Comparison of ENCODE assay signal across 9 cellular contexts in the genomic region with DNA sequence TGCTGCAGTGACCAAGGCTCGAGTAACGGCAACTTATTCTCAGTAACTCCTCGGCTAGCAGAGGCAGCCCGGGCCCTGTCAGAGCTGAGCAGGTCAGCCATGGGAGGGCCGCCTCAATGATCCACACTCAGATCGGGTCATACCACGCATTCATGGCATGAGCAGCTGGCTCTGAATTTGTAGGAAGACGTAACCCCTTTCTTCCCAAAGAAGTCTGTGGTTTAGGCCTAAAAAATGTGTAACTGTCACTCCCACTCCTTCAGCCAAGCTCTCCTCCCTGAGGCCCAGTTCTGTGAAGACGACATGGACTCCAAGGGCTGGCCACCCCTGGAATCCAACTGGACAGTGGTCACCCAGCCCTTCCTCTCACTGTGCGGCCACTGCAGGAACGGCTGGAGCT. TPM values are rescaled to one million over a fixed set of nuclear protein-coding genes. Genes with fewer than 3 reads are reported as not detected.
DNase-seq lines count a peak whose midpoint lies in the region; ATAC-seq and TF ChIP-seq lines count a peak whose summit lies in the region.
"Had no signal": no experiment of that assay in that cellular context is flagged by ENCODE, and none has a peak within 500 bp of the region (broad histone marks: within the 10 kb centered on the region; RNA-seq: fewer than 3 reads in every experiment).

No MANE protein-coding gene starts in this region.

- H3K4me1 ChIP-seq in adrenal gland (replicated peaks in 1 of 2): peaks cover 48 to 77% of the 10 kb centered on the region in 2 donors
- peaks cover 75% of the 10 kb centered on the region for H3K4me1 ChIP-seq in left ventricle myocardium inferior
- peaks cover 0 to 73% (median 67%) of the 10 kb centered on the region in 4 donors for H3K4me1 ChIP-seq in sigmoid colon

- peaks cover 16% of the 10 kb centered on the region for H3K4me1 Mint-ChIP-seq in stimulated activated naive CD8-positive, alpha-beta T cell treated with anti-CD3 and anti-CD28 coated beads, Interleukin-15, amount 100 ng/mL, for 72 hours

- DNase-seq in COLO829 (ENCODE audit: low spot score): peak; percentile 8
- DNase-seq in adrenal gland: peak in 1 of 7 donors; percentile 74
- no peak for DNase-seq in left ventricle myocardium inferior
- DNase-seq in sigmoid colon: no peak
- no peak for DNase-seq in GOT3 (lab: John Stamatoyannopoulos, UW)
- no peak for DNase-seq in DMS79 (lab: John Stamatoyannopoulos, UW)
- no peak for DNase-seq in stimulated activated naive CD8-positive, alpha-beta T cell treated with anti-CD3 and anti-CD28 coated beads, Interleukin-15, amount 100 ng/mL, for 72 hours
- DNase-seq: activated CD8-positive, alpha-beta memory T cell treated with anti-CD3 and anti-CD28 coated beads for 24 hours had no signal

- H3K9me3 Mint-ChIP-seq in stimulated activated naive CD8-positive, alpha-beta T cell treated with anti-CD3 and anti-CD28 coated beads, Interleukin-15, amount 100 ng/mL, for 72 hours: no peaks in the 10 kb centered on the region

- no peak overlapping the region for H3K4me3 ChIP-seq in adrenal gland
- peak overlapping the region; percentile 63 for H3K4me3 ChIP-seq in left ventricle myocardium inferior
- H3K4me3 ChIP-seq in sigmoid colon: no peak overlapping the region

- no peak for TF ChIP-seq EP300 in sigmoid colon (IDR thresholded peaks at IDR 0.05)

- TF ChIP-seq POLR2A in adrenal gland (IDR thresholded peaks at IDR 0.05): no peak
- TF ChIP-seq POLR2A in sigmoid colon (IDR thresholded peaks at IDR 0.05): no peak

- H3K36me3 ChIP-seq in adrenal gland (replicated peaks in 1 of 2) (peaks cover 0 to 8% of the 10 kb centered on the region in 2 donors), left ventricle myocardium inferior (peaks cover 13% of the 10 kb centered on the region), sigmoid colon (peaks cover 0 to 14% (median 3%) of the 10 kb centered on the region in 4 donors)

- TF ChIP-seq CTCF in adrenal gland (IDR thresholded peaks at IDR 0.05): no peak
- TF ChIP-seq CTCF in left ventricle myocardium inferior (IDR thresholded peaks at IDR 0.05; ENCODE audit: borderline replicate concordance): no peak
- TF ChIP-seq CTCF in sigmoid colon (IDR thresholded peaks at IDR 0.05): no peak

- WGBS in adrenal gland, 4 donors: 50 to 67% (median 58%) methylated on average over 1 to 11 of the region's 11 CpGs
- 80 to 84% methylated on average over 11 of the region's 11 CpGs for whole genome bisulfite sequencing in sigmoid colon, 2 donors

- H3K27me3 Mint-ChIP-seq in stimulated activated naive CD8-positive, alpha-beta T cell treated with anti-CD3 and anti-CD28 coated beads, Interleukin-15, amount 100 ng/mL, for 72 hours: no peaks in the 10 kb centered on the region

- ATAC-seq in HG03108 (IDR thresholded peaks at IDR 0.05; ENCODE audit: unreplicated experiment): no peak
- no peak for ATAC-seq in stimulated activated naive CD8-positive, alpha-beta T cell treated with anti-CD3 and anti-CD28 coated beads, Interleukin-15, amount 100 ng/mL, for 72 hours

- H3K27me3 ChIP-seq in adrenal gland (no peaks in the 10 kb centered on the region), left ventricle myocardium inferior (ENCODE audit: low read depth) (no peaks in the 10 kb centered on the region), sigmoid colon (no peaks in the 10 kb centered on the region)

- no peaks in the 10 kb centered on the region for H3K9me3 ChIP-seq in adrenal gland (replicated peaks in 1 of 3)
- H3K9me3 ChIP-seq in left ventricle myocardium inferior (replicated peaks): no peaks in the 10 kb centered on the region
- no peaks in the 10 kb centered on the region for H3K9me3 ChIP-seq in sigmoid colon

- intact Hi-C loops in adrenal gland (cut with DNase I) (no loop called here), left ventricle myocardium inferior (cut with micrococcal nuclease) (no loop called here), sigmoid colon (cut with DNase I) (no loop called here)

- H3K27ac ChIP-seq in adrenal gland (peak overlapping the region; percentile 10 to 99 (median 93)), left ventricle myocardium inferior (replicated peaks) (peak overlapping the region; percentile 92), sigmoid colon (peak overlapping the region; percentile 89 to 96 (median 92))

- H3K4me3 Mint-ChIP-seq in stimulated activated naive CD8-positive, alpha-beta T cell treated with anti-CD3 and anti-CD28 coated beads, Interleukin-15, amount 100 ng/mL, for 72 hours: no peak overlapping the region

- no peak overlapping the region for H3K27ac Mint-ChIP-seq in stimulated activated naive CD8-positive, alpha-beta T cell treated with anti-CD3 and anti-CD28 coated beads, Interleukin-15, amount 100 ng/mL, for 72 hours

RNA-seq across cellular contexts. Expression of gene PPP2R1B, which starts 30.0 kb away (rescaled TPM):
- total RNA-seq in adrenal gland (10 to 100 TPM; 16.8 to 58.1 (median 32.2) TPM), left ventricle myocardium inferior (6.5 TPM), sigmoid colon (10 to 100 TPM; 13.5 to 16.0 (median 14.8) TPM)
- polyA plus RNA-seq in adrenal gland (10 to 100 TPM; 10.3 to 37.7 (median 12.8) TPM), sigmoid colon (10 to 100 TPM in 2 of 3 donors, 1 to 10 TPM in 1; 9.0 to 17.8 (median 14.9) TPM)
